ENCODE assay signal across 22 cellular contexts in the genomic region with DNA sequence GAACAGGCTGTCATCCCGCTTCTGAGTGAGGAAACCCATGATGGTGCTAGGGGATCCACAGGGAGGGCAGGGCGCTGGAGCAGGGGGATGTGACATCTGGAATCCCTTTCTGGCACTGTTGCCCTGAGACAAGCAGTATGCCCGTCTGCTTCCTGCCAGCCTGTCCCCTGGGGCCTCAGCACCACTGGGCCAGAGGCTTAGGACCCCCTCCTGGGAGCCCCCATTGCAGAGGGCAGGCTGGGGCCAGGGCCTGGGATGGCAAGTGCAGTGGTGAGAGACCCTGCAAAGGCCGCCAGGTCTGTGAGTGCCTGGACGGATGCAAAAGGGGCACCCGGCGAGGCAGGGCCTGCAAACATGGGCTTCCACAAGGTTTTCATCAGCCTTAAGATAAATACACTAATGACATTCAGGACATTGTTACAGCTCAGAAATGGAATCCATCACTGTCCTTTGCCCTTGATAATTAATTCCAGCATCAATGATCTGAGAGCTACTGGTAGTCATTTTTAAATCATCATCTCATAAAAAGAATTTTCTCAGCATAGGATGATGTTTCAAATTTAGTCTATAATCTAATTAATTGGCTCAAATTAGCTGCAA. TPM values are rescaled to one million over a fixed set of nuclear protein-coding genes. Genes with fewer than 3 reads are reported as not detected.
DNase-seq lines count a peak whose midpoint lies in the region; ATAC-seq and TF ChIP-seq lines count a peak whose summit lies in the region.
"Had no signal": no experiment of that assay in that cellular context is flagged by ENCODE, and none has a peak within 500 bp of the region (broad histone marks: within the 10 kb centered on the region; RNA-seq: fewer than 3 reads in every experiment).

No MANE protein-coding gene starts in this region.

- whole genome bisulfite sequencing in endodermal cell (ENCODE audit: insufficient coverage in 1 of 2, insufficient read length in 1 of 2), 2 experiments, result 87 to 100% methylated on average over 6 to 7 of the region's 7 CpGs

- H3K27me3 ChIP-seq in Karpas-422 (ENCODE audit: low read length) (no peaks in the 10 kb centered on the region), endodermal cell (ENCODE audit: control insufficient read depth, insufficient read depth, low read length, poor library complexity, severe bottlenecking) (no peaks in the 10 kb centered on the region), osteoblast (ENCODE audit: insufficient read depth, low read length) (no peaks in the 10 kb centered on the region)
- H3K27me3 ChIP-seq: MG63 had no signal

- H2AFZ ChIP-seq in Karpas-422 (ENCODE audit: low read length), result no peak overlapping the region
- no peak overlapping the region for H2AFZ ChIP-seq in osteoblast (ENCODE audit: low read length)

- peak overlapping the region; percentile 3; the same call in 1 of the 2 replicates for H3K27ac ChIP-seq in Karpas-422 (ENCODE audit: low read length)
- no peak overlapping the region for H3K27ac ChIP-seq in endodermal cell (ENCODE audit: low read depth, low read length)
- H3K27ac ChIP-seq in osteoblast (ENCODE audit: low read depth, low read length), result no peak overlapping the region
- H3K27ac ChIP-seq: C4-2B, SK-N-MC had no signal

- no peak overlapping the region for H3K4me2 ChIP-seq in Karpas-422 (ENCODE audit: low read depth, low read length, poor library complexity, severe bottlenecking)
- no peak overlapping the region for H3K4me2 ChIP-seq in osteoblast (ENCODE audit: insufficient read depth, low read length)

- H3K27me3 Mint-ChIP-seq in activated naive CD8-positive, alpha-beta T cell treated with anti-CD3 and anti-CD28 coated beads, Interleukin-2, amount 10 ng/mL, durations not matched to agents 7 days and 5 days, result peaks cover 16% of the 10 kb centered on the region
- peaks cover 13% of the 10 kb centered on the region for H3K27me3 Mint-ChIP-seq in activated naive CD8-positive, alpha-beta T cell treated with anti-CD3 and anti-CD28 coated beads, Interleukin-2, amount 50 U/mL, for 24 hours
- H3K27me3 Mint-ChIP-seq in endodermal cell (ENCODE audit: insufficient read depth), result no peaks in the 10 kb centered on the region
- H3K27me3 Mint-ChIP-seq in natural killer cell treated with Interleukin-12 subunit alpha and Interleukin-12 subunit beta and Interleukin-15 and Interleukin-18, amount 100 ng/mL, for 72 hours, result peaks cover 3 to 6% of the 10 kb centered on the region in 2 donors

- POLR2A ChIA-PET in activated naive CD8-positive, alpha-beta T cell treated with anti-CD3 and anti-CD28 coated beads, Interleukin-2, amount 10 ng/mL, durations not matched to agents 7 days and 5 days (lab: Charles Lee), result interaction anchor here (2.1 kb wide), 1 partner anchor 9 kb away, joined by 7 read pairs; no protein-coding TSS in a partner anchor

- no peaks in the 10 kb centered on the region for H3K9me3 Mint-ChIP-seq in activated naive CD8-positive, alpha-beta T cell treated with anti-CD3 and anti-CD28 coated beads, Interleukin-2, amount 10 ng/mL, durations not matched to agents 7 days and 5 days
- no peaks in the 10 kb centered on the region for H3K9me3 Mint-ChIP-seq in activated naive CD8-positive, alpha-beta T cell treated with anti-CD3 and anti-CD28 coated beads, Interleukin-2, amount 50 U/mL, for 24 hours
- no peaks in the 10 kb centered on the region for H3K9me3 Mint-ChIP-seq in endodermal cell
- no peaks in the 10 kb centered on the region for H3K9me3 Mint-ChIP-seq in natural killer cell treated with Interleukin-12 subunit alpha and Interleukin-12 subunit beta and Interleukin-15 and Interleukin-18, amount 100 ng/mL, for 72 hours
- H3K9me3 Mint-ChIP-seq: CD8-positive, alpha-beta T cell had no signal

- no peak for ATAC-seq in activated naive CD8-positive, alpha-beta T cell treated with anti-CD3 and anti-CD28 coated beads, Interleukin-2, amount 10 ng/mL, durations not matched to agents 7 days and 5 days (ENCODE audit: low read depth)
- ATAC-seq in activated naive CD8-positive, alpha-beta T cell treated with anti-CD3 and anti-CD28 coated beads, Interleukin-2, amount 50 U/mL, for 24 hours, result no peak
- no peak for ATAC-seq in natural killer cell treated with Interleukin-12 subunit alpha and Interleukin-12 subunit beta and Interleukin-15 and Interleukin-18, amount 100 ng/mL, for 72 hours
- no peak for ATAC-seq in HG03159 (IDR thresholded peaks at IDR 0.05; ENCODE audit: unreplicated experiment)
- ATAC-seq: CD8-positive, alpha-beta T cell; K562 had no signal

- no peak for TF ChIP-seq CTCF in endodermal cell (conservative IDR thresholded peaks at IDR 0.05)
- TF ChIP-seq CTCF in osteoblast (IDR thresholded peaks at IDR 0.05; ENCODE audit: extremely low read depth, low read depth, low read length), result no peak

- H3K36me3 Mint-ChIP-seq in activated naive CD8-positive, alpha-beta T cell treated with anti-CD3 and anti-CD28 coated beads, Interleukin-2, amount 10 ng/mL, durations not matched to agents 7 days and 5 days, result peaks cover 15% of the 10 kb centered on the region
- H3K36me3 Mint-ChIP-seq in activated naive CD8-positive, alpha-beta T cell treated with anti-CD3 and anti-CD28 coated beads, Interleukin-2, amount 50 U/mL, for 24 hours (ENCODE audit: low read depth), result peaks cover 10% of the 10 kb centered on the region
- peaks cover 2% of the 10 kb centered on the region for H3K36me3 Mint-ChIP-seq in endodermal cell (ENCODE audit: low read depth)
- no peaks in the 10 kb centered on the region for H3K36me3 Mint-ChIP-seq in natural killer cell treated with Interleukin-12 subunit alpha and Interleukin-12 subunit beta and Interleukin-15 and Interleukin-18, amount 100 ng/mL, for 72 hours

- peaks cover 20% of the 10 kb centered on the region for H3K4me1 ChIP-seq in Karpas-422 (ENCODE audit: low read length)
- no peaks in the 10 kb centered on the region for H3K4me1 ChIP-seq in endodermal cell (ENCODE audit: control insufficient read depth, insufficient read depth, low read length)
- peaks cover 11% of the 10 kb centered on the region for H3K4me1 ChIP-seq in osteoblast (ENCODE audit: insufficient read depth, low read length)
- H3K4me1 ChIP-seq: Caco-2 had no signal

- H3K9me3 ChIP-seq in Karpas-422 (ENCODE audit: low read length) (no peaks in the 10 kb centered on the region), endodermal cell (ENCODE audit: control insufficient read depth, low read length) (no peaks in the 10 kb centered on the region), osteoblast (ENCODE audit: low read depth, low read length) (no peaks in the 10 kb centered on the region)
- H3K9me3 ChIP-seq: Caco-2, MG63 had no signal

- DNase-seq in activated naive CD8-positive, alpha-beta T cell treated with anti-CD3 and anti-CD28 coated beads, Interleukin-2, amount 10 ng/mL, durations not matched to agents 7 days and 5 days, result peak; percentile 29
- no peak for DNase-seq in activated naive CD8-positive, alpha-beta T cell treated with anti-CD3 and anti-CD28 coated beads, Interleukin-2, amount 50 U/mL, for 24 hours
- DNase-seq in Karpas-422 (no peak), endodermal cell (peak; percentile 41), osteoblast (ENCODE audit: insufficient read length, low spot score, missing footprints) (peak; percentile 77)
- no peak for DNase-seq in natural killer cell treated with Interleukin-12 subunit alpha and Interleukin-12 subunit beta and Interleukin-15 and Interleukin-18, amount 100 ng/mL, for 72 hours (ENCODE audit: low spot score)
- DNase-seq in stimulated activated CD8-positive, alpha-beta memory T cell treated with anti-CD3 and anti-CD28 coated beads, Interleukin-4, amount 100 ng/mL, for 48 hours, result no peak
- DNase-seq: 8988T; Caco-2; CD8-positive, alpha-beta T cell; DMS79 treated with DMSO at 0.1 percent for 48 hours; HCEC 1CT; MG63; NCI-H1105 treated with DMSO at 0.1 percent for 48 hours; NCI-H146; NCI-H1930; NCI-H2107; NCI-H774 had no signal

- H3K9ac ChIP-seq in Karpas-422 (ENCODE audit: low read length) (no peak overlapping the region), endodermal cell (ENCODE audit: extremely low read depth, low read length, poor library complexity, severe bottlenecking) (no peak overlapping the region)

- H3K36me3 ChIP-seq in Karpas-422 (ENCODE audit: insufficient read depth, low read length), result no peaks in the 10 kb centered on the region
- H3K36me3 ChIP-seq in endodermal cell (ENCODE audit: control insufficient read depth, insufficient read depth, low read length), result peaks cover 9% of the 10 kb centered on the region
- no peaks in the 10 kb centered on the region for H3K36me3 ChIP-seq in osteoblast (ENCODE audit: insufficient read depth, low read length)
- H3K36me3 ChIP-seq: MG63 had no signal

- H3K79me2 ChIP-seq in Karpas-422 (ENCODE audit: low read length) (no peaks in the 10 kb centered on the region), osteoblast (ENCODE audit: insufficient read depth, low read length) (no peaks in the 10 kb centered on the region)

- H3K4me1 Mint-ChIP-seq in activated naive CD8-positive, alpha-beta T cell treated with anti-CD3 and anti-CD28 coated beads, Interleukin-2, amount 10 ng/mL, durations not matched to agents 7 days and 5 days, result peaks cover 16% of the 10 kb centered on the region
- H3K4me1 Mint-ChIP-seq in activated naive CD8-positive, alpha-beta T cell treated with anti-CD3 and anti-CD28 coated beads, Interleukin-2, amount 50 U/mL, for 24 hours, result peaks cover 8% of the 10 kb centered on the region
- peaks cover 4% of the 10 kb centered on the region for H3K4me1 Mint-ChIP-seq in endodermal cell
- peaks cover 5 to 19% of the 10 kb centered on the region in 2 donors for H3K4me1 Mint-ChIP-seq in natural killer cell treated with Interleukin-12 subunit alpha and Interleukin-12 subunit beta and Interleukin-15 and Interleukin-18, amount 100 ng/mL, for 72 hours (ENCODE audit: low read depth in 2 of 2)

- H3K9me2 ChIP-seq in Karpas-422 (replicated peaks; ENCODE audit: insufficient read depth, low read length), result no peaks in the 10 kb centered on the region

- H3K4me3 ChIP-seq in Karpas-422 (ENCODE audit: low read length) (no peak overlapping the region), endodermal cell (ENCODE audit: low read length) (no peak overlapping the region), osteoblast (ENCODE audit: insufficient read depth, low read length) (no peak overlapping the region)
- H3K4me3 ChIP-seq: K562, MG63, SK-N-MC had no signal

- H4K20me1 ChIP-seq in Karpas-422 (ENCODE audit: insufficient read depth, low read depth, low read length) (peaks cover 3% of the 10 kb centered on the region; the same call in 1 of the 2 replicates), osteoblast (ENCODE audit: insufficient read depth, low read length) (no peaks in the 10 kb centered on the region)

- no peak overlapping the region for H3K27ac Mint-ChIP-seq in activated naive CD8-positive, alpha-beta T cell treated with anti-CD3 and anti-CD28 coated beads, Interleukin-2, amount 10 ng/mL, durations not matched to agents 7 days and 5 days
- no peak overlapping the region for H3K27ac Mint-ChIP-seq in activated naive CD8-positive, alpha-beta T cell treated with anti-CD3 and anti-CD28 coated beads, Interleukin-2, amount 50 U/mL, for 24 hours
- H3K27ac Mint-ChIP-seq in endodermal cell, result no peak overlapping the region
- no peak overlapping the region for H3K27ac Mint-ChIP-seq in natural killer cell treated with Interleukin-12 subunit alpha and Interleukin-12 subunit beta and Interleukin-15 and Interleukin-18, amount 100 ng/mL, for 72 hours
- H3K27ac Mint-ChIP-seq: CD8-positive, alpha-beta T cell had no signal

- no peak overlapping the region for H3K4me3 Mint-ChIP-seq in activated naive CD8-positive, alpha-beta T cell treated with anti-CD3 and anti-CD28 coated beads, Interleukin-2, amount 10 ng/mL, durations not matched to agents 7 days and 5 days
- no peak overlapping the region for H3K4me3 Mint-ChIP-seq in activated naive CD8-positive, alpha-beta T cell treated with anti-CD3 and anti-CD28 coated beads, Interleukin-2, amount 50 U/mL, for 24 hours
- no peak overlapping the region for H3K4me3 Mint-ChIP-seq in endodermal cell
- no peak overlapping the region for H3K4me3 Mint-ChIP-seq in natural killer cell treated with Interleukin-12 subunit alpha and Interleukin-12 subunit beta and Interleukin-15 and Interleukin-18, amount 100 ng/mL, for 72 hours
- H3K4me3 Mint-ChIP-seq: CD8-positive, alpha-beta T cell had no signal

RNA-seq across cellular contexts. Expression of a gene that starts 51.6 kb away (rescaled TPM):
- 10 to 100 TPM; 85.7 to 87.3 TPM for total RNA-seq in activated naive CD8-positive, alpha-beta T cell treated with anti-CD3 and anti-CD28 coated beads, Interleukin-2, amount 10 ng/mL, durations not matched to agents 7 days and 5 days
- 43.9 and 44.6 TPM in 2 replicates for total RNA-seq in Karpas-422 (2014; rRNA removed; shearing (Covaris generic); ENCODE audit: low replicate concordance)
- 10 to 100 TPM; 63.9 to 68.5 TPM for total RNA-seq in endodermal cell
- 41.9 TPM for polyA plus RNA-seq in endodermal cell (2013, experiment 1 of 2)
- polyA plus RNA-seq in endodermal cell (2013, experiment 2 of 2), result 41.1 TPM
- total RNA-seq in osteoblast, result 35.4 and 36.9 TPM in 2 replicates
- total RNA-seq in natural killer cell treated with Interleukin-12 subunit alpha and Interleukin-12 subunit beta and Interleukin-15 and Interleukin-18, amount 100 ng/mL, for 72 hours, result 10 to 100 TPM; 45.7 to 90.9 TPM

RNA-seq across cellular contexts. Expression of a gene that starts 51.7 kb away (rescaled TPM):
- total RNA-seq in activated naive CD8-positive, alpha-beta T cell treated with anti-CD3 and anti-CD28 coated beads, Interleukin-2, amount 10 ng/mL, durations not matched to agents 7 days and 5 days, result 10 to 100 TPM; 38.2 to 44.4 TPM
- total RNA-seq in Karpas-422 (2014; rRNA removed; shearing (Covaris generic); ENCODE audit: low replicate concordance), result 13.3 and 28.0 TPM in 2 replicates
- total RNA-seq in endodermal cell (10 to 100 TPM; 22.5 to 26.0 TPM), osteoblast (12.1 and 12.3 TPM in 2 replicates)
- 20.1 TPM for polyA plus RNA-seq in endodermal cell (2013, experiment 1 of 2)
- polyA plus RNA-seq in endodermal cell (2013, experiment 2 of 2), result 19.2 TPM
- 10 to 100 TPM; 25.8 to 27.9 TPM for total RNA-seq in natural killer cell treated with Interleukin-12 subunit alpha and Interleukin-12 subunit beta and Interleukin-15 and Interleukin-18, amount 100 ng/mL, for 72 hours

Comparison
In these comparisons a context has a peak if more than half of its experiments do, and no peak if none do; other contexts are left out.
1. DNase-seq: peak in activated naive CD8-positive, alpha-beta T cell treated with anti-CD3 and anti-CD28 coated beads, Interleukin-2, amount 10 ng/mL, durations not matched to agents 7 days and 5 days (single experiment), endodermal cell (single experiment) and osteoblast (single experiment); none in activated naive CD8-positive, alpha-beta T cell treated with anti-CD3 and anti-CD28 coated beads, Interleukin-2, amount 50 U/mL, for 24 hours (single experiment), Karpas-422 (single experiment), natural killer cell treated with Interleukin-12 subunit alpha and Interleukin-12 subunit beta and Interleukin-15 and Interleukin-18, amount 100 ng/mL, for 72 hours (single experiment) and stimulated activated CD8-positive, alpha-beta memory T cell treated with anti-CD3 and anti-CD28 coated beads, Interleukin-4, amount 100 ng/mL, for 48 hours (single experiment).